1 cellular context compared by ENCODE assay signal in the genomic region with DNA sequence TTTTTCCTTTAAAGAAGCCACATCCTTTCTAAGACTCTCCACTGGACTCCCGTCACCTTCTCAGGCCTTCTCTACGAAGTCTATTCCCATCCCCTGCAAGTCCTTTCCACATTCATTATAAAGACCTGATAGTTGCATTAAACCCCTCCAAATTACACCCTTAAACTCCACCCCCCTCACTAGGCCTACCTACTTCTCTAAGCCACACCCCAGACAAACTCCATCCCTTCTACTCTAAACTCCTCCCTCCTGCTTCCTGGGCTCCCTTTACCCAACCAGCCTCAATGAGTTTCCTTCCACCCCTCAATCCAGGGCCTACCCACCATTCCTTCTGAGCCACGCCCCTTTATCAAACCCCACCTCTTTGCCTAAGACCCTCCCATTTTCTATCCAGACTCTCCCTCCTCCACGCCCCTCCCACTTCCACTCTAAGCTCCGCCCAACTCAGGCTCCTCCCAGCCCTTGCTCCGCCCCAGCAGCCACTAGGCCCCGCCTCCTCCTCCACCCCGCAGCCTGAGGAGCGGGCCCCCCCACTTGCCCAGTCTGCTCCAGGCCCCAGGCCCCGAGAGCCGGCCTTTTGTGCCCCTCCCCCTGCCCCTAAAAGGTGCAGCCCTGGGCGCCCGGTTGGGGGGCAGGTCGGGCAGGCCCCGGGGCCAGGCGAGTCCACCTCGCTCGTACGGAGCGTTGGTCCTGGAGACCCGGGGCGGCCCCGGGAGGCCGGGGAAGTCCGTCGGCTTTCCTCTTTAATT.
TF ChIP-seq lines count a peak whose summit lies in the region.

No MANE protein-coding gene starts in this region.

TF ChIP-seq in HepG2, 621 proteins besides CTCF, POLR2A, EP300 and RAD21 (continued from another document and continues in another):
- TF ChIP-seq, protein P1, sequence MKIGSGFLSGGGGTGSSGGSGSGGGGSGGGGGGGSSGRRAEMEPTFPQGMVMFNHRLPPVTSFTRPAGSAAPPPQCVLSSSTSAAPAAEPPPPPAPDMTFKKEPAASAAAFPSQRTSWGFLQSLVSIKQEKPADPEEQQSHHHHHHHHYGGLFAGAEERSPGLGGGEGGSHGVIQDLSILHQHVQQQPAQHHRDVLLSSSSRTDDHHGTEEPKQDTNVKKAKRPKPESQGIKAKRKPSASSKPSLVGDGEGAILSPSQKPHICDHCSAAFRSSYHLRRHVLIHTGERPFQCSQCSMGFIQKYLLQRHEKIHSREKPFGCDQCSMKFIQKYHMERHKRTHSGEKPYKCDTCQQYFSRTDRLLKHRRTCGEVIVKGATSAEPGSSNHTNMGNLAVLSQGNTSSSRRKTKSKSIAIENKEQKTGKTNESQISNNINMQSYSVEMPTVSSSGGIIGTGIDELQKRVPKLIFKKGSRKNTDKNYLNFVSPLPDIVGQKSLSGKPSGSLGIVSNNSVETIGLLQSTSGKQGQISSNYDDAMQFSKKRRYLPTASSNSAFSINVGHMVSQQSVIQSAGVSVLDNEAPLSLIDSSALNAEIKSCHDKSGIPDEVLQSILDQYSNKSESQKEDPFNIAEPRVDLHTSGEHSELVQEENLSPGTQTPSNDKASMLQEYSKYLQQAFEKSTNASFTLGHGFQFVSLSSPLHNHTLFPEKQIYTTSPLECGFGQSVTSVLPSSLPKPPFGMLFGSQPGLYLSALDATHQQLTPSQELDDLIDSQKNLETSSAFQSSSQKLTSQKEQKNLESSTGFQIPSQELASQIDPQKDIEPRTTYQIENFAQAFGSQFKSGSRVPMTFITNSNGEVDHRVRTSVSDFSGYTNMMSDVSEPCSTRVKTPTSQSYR (CRISPR knock-in tag; IDR thresholded peaks at IDR 0.05; ENCODE audit: borderline replicate concordance): peak; percentile 63; the same call in 1 of the 2 replicates
- TF ChIP-seq, protein P2, sequence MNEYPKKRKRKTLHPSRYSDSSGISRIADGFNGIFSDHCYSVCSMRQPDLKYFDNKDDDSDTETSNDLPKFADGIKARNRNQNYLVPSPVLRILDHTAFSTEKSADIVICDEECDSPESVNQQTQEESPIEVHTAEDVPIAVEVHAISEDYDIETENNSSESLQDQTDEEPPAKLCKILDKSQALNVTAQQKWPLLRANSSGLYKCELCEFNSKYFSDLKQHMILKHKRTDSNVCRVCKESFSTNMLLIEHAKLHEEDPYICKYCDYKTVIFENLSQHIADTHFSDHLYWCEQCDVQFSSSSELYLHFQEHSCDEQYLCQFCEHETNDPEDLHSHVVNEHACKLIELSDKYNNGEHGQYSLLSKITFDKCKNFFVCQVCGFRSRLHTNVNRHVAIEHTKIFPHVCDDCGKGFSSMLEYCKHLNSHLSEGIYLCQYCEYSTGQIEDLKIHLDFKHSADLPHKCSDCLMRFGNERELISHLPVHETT (CRISPR knock-in tag; conservative IDR thresholded peaks at IDR 0.05): peak; percentile 90; the same call in 1 of the 2 replicates
- TF ChIP-seq GATAD2A (CRISPR knock-in tag; IDR thresholded peaks at IDR 0.05) (peak; percentile 28; the same call in 1 of the 2 replicates), FOXK2 (IDR thresholded peaks at IDR 0.05) (0 out of 2 replicates have a peak, but pooled peaks have one; percentile 33), POLR2G (IDR thresholded peaks at IDR 0.05; ENCODE audit: low read depth, low read length) (0 out of 2 replicates have a peak, but pooled peaks have one; percentile 58), TMF1 (CRISPR knock-in tag; IDR thresholded peaks at IDR 0.05; ENCODE audit: low read depth) (no peak), ZNF878 (CRISPR knock-in tag; IDR thresholded peaks at IDR 0.05) (no peak; the same call in 1 of the 2 replicates), ZNF234 (CRISPR knock-in tag; conservative IDR thresholded peaks at IDR 0.05) (no peak), KAT7 (CRISPR knock-in tag; IDR thresholded peaks at IDR 0.05; ENCODE audit: borderline replicate concordance) (peak; percentile 34; the same call in 1 of the 2 replicates), TBP (CRISPR knock-in tag; IDR thresholded peaks at IDR 0.05) (no peak), YEATS2 (CRISPR knock-in tag; IDR thresholded peaks at IDR 0.05; ENCODE audit: borderline replicate concordance) (peak; percentile 74; the same call in 1 of the 2 replicates), RBM39 (IDR thresholded peaks at IDR 0.05; ENCODE audit: low read depth, low read length, poor library complexity, severe bottlenecking) (peak; percentile 96), ZNF510 (CRISPR knock-in tag; IDR thresholded peaks at IDR 0.05; ENCODE audit: low read depth) (0 out of 2 replicates have a peak, but pooled peaks have one; percentile 10), ZNF501 (CRISPR knock-in tag; IDR thresholded peaks at IDR 0.05) (peak; percentile 59; the same call in 1 of the 2 replicates), ARNTL (CRISPR knock-in tag; IDR thresholded peaks at IDR 0.05) (0 out of 2 replicates have a peak, but pooled peaks have one; percentile 23), KDM2A (CRISPR knock-in tag; IDR thresholded peaks at IDR 0.05; ENCODE audit: borderline replicate concordance, low read depth) (peak; percentile 64), PHF20 (CRISPR knock-in tag; IDR thresholded peaks at IDR 0.05) (peak; percentile 75), KLF11 (CRISPR knock-in tag; IDR thresholded peaks at IDR 0.05) (peak; percentile 74; the same call in 1 of the 2 replicates), IRX3 (CRISPR knock-in tag; IDR thresholded peaks at IDR 0.05; ENCODE audit: borderline replicate concordance, low read depth) (peak; percentile 67; the same call in 1 of the 2 replicates), XRCC5 (optimal IDR thresholded peaks at IDR 0.05; ENCODE audit: low read length) (peak; percentile 47), PHF8 (CRISPR knock-in tag; IDR thresholded peaks at IDR 0.05) (peak; percentile 72), HIVEP1 (CRISPR knock-in tag; IDR thresholded peaks at IDR 0.05) (peak; percentile 42; the same call in 1 of the 2 replicates), RFXAP (CRISPR knock-in tag; IDR thresholded peaks at IDR 0.05; ENCODE audit: borderline replicate concordance) (peak; percentile 66; the same call in 1 of the 2 replicates), ZSCAN20 (CRISPR knock-in tag; IDR thresholded peaks at IDR 0.05; ENCODE audit: borderline replicate concordance) (no peak), NRL (CRISPR knock-in tag; IDR thresholded peaks at IDR 0.05; ENCODE audit: borderline replicate concordance) (0 out of 2 replicates have a peak, but pooled peaks have one; percentile 62), ZNF124 (CRISPR knock-in tag; IDR thresholded peaks at IDR 0.05) (peak; percentile 67; the same call in 1 of the 2 replicates)
- TF ChIP-seq, protein P3, sequence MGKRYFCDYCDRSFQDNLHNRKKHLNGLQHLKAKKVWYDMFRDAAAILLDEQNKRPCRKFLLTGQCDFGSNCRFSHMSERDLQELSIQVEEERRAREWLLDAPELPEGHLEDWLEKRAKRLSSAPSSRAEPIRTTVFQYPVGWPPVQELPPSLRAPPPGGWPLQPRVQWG (CRISPR knock-in tag; IDR thresholded peaks at IDR 0.05; ENCODE audit: borderline replicate concordance, low read depth): no peak
- TF ChIP-seq, protein P4, sequence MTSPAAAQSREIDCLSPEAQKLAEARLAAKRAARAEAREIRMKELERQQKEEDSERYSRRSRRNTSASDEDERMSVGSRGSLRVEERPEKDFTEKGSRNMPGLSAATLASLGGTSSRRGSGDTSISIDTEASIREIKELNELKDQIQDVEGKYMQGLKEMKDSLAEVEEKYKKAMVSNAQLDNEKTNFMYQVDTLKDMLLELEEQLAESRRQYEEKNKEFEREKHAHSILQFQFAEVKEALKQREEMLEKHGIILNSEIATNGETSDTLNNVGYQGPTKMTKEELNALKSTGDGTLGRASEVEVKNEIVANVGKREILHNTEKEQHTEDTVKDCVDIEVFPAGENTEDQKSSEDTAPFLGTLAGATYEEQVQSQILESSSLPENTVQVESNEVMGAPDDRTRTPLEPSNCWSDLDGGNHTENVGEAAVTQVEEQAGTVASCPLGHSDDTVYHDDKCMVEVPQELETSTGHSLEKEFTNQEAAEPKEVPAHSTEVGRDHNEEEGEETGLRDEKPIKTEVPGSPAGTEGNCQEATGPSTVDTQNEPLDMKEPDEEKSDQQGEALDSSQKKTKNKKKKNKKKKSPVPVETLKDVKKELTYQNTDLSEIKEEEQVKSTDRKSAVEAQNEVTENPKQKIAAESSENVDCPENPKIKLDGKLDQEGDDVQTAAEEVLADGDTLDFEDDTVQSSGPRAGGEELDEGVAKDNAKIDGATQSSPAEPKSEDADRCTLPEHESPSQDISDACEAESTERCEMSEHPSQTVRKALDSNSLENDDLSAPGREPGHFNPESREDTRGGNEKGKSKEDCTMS (CRISPR knock-in tag; conservative IDR thresholded peaks at IDR 0.05): no peak
- TF ChIP-seq, protein P5, sequence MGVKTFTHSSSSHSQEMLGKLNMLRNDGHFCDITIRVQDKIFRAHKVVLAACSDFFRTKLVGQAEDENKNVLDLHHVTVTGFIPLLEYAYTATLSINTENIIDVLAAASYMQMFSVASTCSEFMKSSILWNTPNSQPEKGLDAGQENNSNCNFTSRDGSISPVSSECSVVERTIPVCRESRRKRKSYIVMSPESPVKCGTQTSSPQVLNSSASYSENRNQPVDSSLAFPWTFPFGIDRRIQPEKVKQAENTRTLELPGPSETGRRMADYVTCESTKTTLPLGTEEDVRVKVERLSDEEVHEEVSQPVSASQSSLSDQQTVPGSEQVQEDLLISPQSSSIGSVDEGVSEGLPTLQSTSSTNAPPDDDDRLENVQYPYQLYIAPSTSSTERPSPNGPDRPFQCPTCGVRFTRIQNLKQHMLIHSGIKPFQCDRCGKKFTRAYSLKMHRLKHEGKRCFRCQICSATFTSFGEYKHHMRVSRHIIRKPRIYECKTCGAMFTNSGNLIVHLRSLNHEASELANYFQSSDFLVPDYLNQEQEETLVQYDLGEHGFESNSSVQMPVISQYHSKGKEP (CRISPR knock-in tag; IDR thresholded peaks at IDR 0.05): peak; percentile 19; the same call in 1 of the 2 replicates
- TF ChIP-seq, protein P6, sequence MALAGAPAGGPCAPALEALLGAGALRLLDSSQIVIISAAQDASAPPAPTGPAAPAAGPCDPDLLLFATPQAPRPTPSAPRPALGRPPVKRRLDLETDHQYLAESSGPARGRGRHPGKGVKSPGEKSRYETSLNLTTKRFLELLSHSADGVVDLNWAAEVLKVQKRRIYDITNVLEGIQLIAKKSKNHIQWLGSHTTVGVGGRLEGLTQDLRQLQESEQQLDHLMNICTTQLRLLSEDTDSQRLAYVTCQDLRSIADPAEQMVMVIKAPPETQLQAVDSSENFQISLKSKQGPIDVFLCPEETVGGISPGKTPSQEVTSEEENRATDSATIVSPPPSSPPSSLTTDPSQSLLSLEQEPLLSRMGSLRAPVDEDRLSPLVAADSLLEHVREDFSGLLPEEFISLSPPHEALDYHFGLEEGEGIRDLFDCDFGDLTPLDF (CRISPR knock-in tag; IDR thresholded peaks at IDR 0.05): no peak
- TF ChIP-seq, protein P7, sequence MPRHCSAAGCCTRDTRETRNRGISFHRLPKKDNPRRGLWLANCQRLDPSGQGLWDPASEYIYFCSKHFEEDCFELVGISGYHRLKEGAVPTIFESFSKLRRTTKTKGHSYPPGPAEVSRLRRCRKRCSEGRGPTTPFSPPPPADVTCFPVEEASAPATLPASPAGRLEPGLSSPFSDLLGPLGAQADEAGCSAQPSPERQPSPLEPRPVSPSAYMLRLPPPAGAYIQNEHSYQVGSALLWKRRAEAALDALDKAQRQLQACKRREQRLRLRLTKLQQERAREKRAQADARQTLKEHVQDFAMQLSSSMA (CRISPR knock-in tag; IDR thresholded peaks at IDR 0.05): no peak
- TF ChIP-seq, protein P8, sequence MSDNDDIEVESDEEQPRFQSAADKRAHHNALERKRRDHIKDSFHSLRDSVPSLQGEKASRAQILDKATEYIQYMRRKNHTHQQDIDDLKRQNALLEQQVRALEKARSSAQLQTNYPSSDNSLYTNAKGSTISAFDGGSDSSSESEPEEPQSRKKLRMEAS (IDR thresholded peaks at IDR 0.05): peak; percentile 2; the same call in 1 of the 2 replicates
- TF ChIP-seq, protein P9, sequence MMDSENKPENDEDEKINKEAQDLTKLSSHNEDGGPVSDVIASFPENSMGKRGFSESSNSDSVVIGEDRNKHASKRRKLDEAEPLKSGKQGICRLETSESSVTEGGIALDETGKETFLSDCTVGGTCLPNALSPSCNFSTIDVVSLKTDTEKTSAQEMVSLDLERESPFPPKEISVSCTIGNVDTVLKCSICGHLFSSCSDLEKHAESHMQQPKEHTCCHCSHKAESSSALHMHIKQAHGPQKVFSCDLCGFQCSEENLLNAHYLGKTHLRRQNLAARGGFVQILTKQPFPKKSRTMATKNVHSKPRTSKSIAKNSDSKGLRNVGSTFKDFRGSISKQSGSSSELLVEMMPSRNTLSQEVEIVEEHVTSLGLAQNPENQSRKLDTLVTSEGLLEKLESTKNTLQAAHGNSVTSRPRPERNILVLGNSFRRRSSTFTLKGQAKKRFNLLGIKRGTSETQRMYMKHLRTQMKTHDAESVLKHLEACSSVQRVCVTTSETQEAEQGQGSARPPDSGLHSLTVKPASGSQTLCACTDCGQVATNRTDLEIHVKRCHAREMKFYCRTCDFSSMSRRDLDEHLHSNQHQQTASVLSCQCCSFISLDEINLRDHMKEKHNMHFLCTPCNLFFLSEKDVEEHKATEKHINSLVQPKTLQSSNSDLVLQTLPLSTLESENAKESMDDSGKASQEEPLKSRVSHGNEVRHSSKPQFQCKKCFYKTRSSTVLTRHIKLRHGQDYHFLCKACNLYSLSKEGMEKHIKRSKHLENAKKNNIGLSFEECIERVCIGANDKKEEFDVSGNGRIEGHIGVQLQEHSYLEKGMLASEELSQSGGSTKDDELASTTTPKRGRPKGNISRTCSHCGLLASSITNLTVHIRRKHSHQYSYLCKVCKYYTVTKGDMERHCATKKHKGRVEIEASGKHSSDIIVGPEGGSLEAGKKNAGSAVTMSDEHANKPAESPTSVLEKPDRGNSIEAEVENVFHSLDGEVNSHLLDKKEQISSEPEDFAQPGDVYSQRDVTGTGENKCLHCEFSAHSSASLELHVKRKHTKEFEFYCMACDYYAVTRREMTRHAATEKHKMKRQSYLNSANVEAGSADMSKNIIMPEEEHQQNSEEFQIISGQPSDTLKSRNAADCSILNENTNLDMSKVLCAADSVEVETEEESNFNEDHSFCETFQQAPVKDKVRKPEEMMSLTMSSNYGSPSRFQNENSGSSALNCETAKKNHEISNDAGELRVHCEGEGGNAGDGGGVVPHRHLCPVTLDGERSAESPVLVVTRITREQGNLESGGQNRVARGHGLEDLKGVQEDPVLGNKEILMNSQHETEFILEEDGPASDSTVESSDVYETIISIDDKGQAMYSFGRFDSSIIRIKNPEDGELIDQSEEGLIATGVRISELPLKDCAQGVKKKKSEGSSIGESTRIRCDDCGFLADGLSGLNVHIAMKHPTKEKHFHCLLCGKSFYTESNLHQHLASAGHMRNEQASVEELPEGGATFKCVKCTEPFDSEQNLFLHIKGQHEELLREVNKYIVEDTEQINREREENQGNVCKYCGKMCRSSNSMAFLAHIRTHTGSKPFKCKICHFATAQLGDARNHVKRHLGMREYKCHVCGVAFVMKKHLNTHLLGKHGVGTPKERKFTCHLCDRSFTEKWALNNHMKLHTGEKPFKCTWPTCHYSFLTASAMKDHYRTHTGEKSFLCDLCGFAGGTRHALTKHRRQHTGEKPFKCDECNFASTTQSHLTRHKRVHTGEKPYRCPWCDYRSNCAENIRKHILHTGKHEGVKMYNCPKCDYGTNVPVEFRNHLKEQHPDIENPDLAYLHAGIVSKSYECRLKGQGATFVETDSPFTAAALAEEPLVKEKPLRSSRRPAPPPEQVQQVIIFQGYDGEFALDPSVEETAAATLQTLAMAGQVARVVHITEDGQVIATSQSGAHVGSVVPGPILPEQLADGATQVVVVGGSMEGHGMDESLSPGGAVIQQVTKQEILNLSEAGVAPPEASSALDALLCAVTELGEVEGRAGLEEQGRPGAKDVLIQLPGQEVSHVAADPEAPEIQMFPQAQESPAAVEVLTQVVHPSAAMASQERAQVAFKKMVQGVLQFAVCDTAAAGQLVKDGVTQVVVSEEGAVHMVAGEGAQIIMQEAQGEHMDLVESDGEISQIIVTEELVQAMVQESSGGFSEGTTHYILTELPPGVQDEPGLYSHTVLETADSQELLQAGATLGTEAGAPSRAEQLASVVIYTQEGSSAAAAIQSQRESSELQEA (CRISPR knock-in tag; IDR thresholded peaks at IDR 0.05; ENCODE audit: not compliant biosample characterization): peak; percentile 45
